ENCODE assay signal across 25 cellular contexts in the genomic region with DNA sequence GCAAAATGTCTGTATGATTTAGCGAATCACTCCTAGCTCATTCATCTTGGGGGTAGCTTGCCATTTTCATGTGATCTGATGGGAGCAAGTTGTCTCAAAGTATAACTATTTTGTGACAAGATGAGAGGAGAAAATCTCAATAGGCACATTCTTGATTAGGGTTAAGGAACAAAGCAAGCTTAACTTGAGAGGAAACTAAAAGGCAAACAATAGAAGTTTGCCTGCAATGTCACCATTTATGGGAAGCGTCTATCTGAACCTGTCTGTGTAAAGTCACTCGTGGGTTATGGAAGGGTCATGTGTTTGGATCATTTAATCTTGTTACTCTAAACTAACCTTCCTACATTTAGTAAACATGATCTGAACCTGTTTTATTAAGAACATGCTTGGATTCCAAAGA.
"Had no signal": no experiment of that assay in that cellular context is flagged by ENCODE, and none has a peak within 500 bp of the region (broad histone marks: within the 10 kb centered on the region; RNA-seq: fewer than 3 reads in every experiment).

No MANE protein-coding gene starts in this region.

- H3K4me3 ChIP-seq: ascending aorta, body of pancreas had no signal

- H3K27me3 Mint-ChIP-seq: activated naive CD8-positive, alpha-beta T cell treated with anti-CD3 and anti-CD28 coated beads, Interleukin-2, amount 50 U/mL, for 24 hours had no signal

- H3K9me3 Mint-ChIP-seq: activated naive CD4-positive, alpha-beta T cell treated with anti-CD3 and anti-CD28 coated beads, Interleukin-2, amount 50 U/mL, for 72 hours; activated naive CD8-positive, alpha-beta T cell treated with anti-CD3 and anti-CD28 coated beads, Interleukin-2, amount 50 U/mL, for 24 hours; activated T-cell treated with anti-CD3 and anti-CD28 coated beads, Interleukin-2, amount 50 U/mL, for 4 hours; T-helper 1 cell treated with Interleukin-12 subunit alpha and Interleukin-12 subunit beta and Interleukin-4 antibody, amounts not matched to agents 30 μg/mL and 1 μg/mL, for 36 hours; WTC11 had no signal

- H3K4me3 Mint-ChIP-seq: activated naive CD8-positive, alpha-beta T cell treated with anti-CD3 and anti-CD28 coated beads, Interleukin-2, amount 50 U/mL, for 24 hours; activated T-cell treated with anti-CD3 and anti-CD28 coated beads, Interleukin-2, amount 50 U/mL, for 4 hours; T-helper 1 cell treated with Interleukin-12 subunit alpha and Interleukin-12 subunit beta and Interleukin-4 antibody, amounts not matched to agents 30 μg/mL and 1 μg/mL, for 36 hours; WTC11 had no signal

- H3K27ac ChIP-seq: ascending aorta, body of pancreas had no signal

- H3K4me1 Mint-ChIP-seq: activated naive CD8-positive, alpha-beta T cell treated with anti-CD3 and anti-CD28 coated beads, Interleukin-2, amount 50 U/mL, for 24 hours had no signal

- H3K9me3 ChIP-seq: ascending aorta, body of pancreas had no signal

- ATAC-seq: activated naive CD4-positive, alpha-beta T cell treated with anti-CD3 and anti-CD28 coated beads, Interleukin-2, amount 50 U/mL, for 72 hours; activated naive CD8-positive, alpha-beta T cell treated with anti-CD3 and anti-CD28 coated beads, Interleukin-2, amount 50 U/mL, for 24 hours; activated T-cell treated with anti-CD3 and anti-CD28 coated beads, Interleukin-2, amount 50 U/mL, for 4 hours; body of pancreas; PC-3 had no signal

- H3K27me3 ChIP-seq: ascending aorta, body of pancreas had no signal

- H3K36me3 Mint-ChIP-seq: WTC11 had no signal

- DNase-seq: activated CD4-positive, alpha-beta T cell treated with anti-CD3 and anti-CD28 coated beads for 48 hours; activated CD4-positive, alpha-beta T cell treated with anti-CD3 and anti-CD28 coated beads, Interleukin-2, amount 50 U/mL, for 48 hours; activated CD4-positive, CD25-positive, alpha-beta regulatory T cell treated with anti-CD3 and anti-CD28 coated beads, Interleukin-2, amount 50 U/mL, for 72 hours; activated CD8-positive, alpha-beta memory T cell treated with anti-CD3 and anti-CD28 coated beads for 24 hours; activated effector memory CD4-positive, alpha-beta T cell treated with anti-CD3 and anti-CD28 coated beads, Interleukin-2, amount 50 U/mL, for 16 hours; activated naive CD4-positive, alpha-beta T cell treated with Interleukin-2 at 50 U/mL for 16 hours; activated naive CD8-positive, alpha-beta T cell treated with anti-CD3 and anti-CD28 coated beads, Interleukin-2, amount 50 U/mL, for 24 hours; activated T-cell treated with anti-CD3 and anti-CD28 coated beads, Interleukin-2, amount 50 U/mL, for 4 hours; amniotic stem cell; body of pancreas; IMR-90; Kasumi-1; KBM-7; NCI-H1105 treated with DMSO at 0.1 percent for 48 hours; NCI-H1436 treated with DMSO at 0.1 percent for 48 hours; NCI-H187; NCI-H2081; NCI-H446; NCI-H524; PC-3; SHP77 had no signal

- H3K27ac Mint-ChIP-seq: activated naive CD4-positive, alpha-beta T cell treated with anti-CD3 and anti-CD28 coated beads, Interleukin-2, amount 50 U/mL, for 72 hours; activated naive CD8-positive, alpha-beta T cell treated with anti-CD3 and anti-CD28 coated beads, Interleukin-2, amount 50 U/mL, for 24 hours; T-helper 1 cell treated with Interleukin-12 subunit alpha and Interleukin-12 subunit beta and Interleukin-4 antibody, amounts not matched to agents 30 μg/mL and 1 μg/mL, for 36 hours; WTC11 had no signal

- H3K36me3 ChIP-seq: ascending aorta had no signal
